ENCODE assay signal across 8 cellular contexts in genomic region chr9:131732636-131733340, GRCh38. TPM values are rescaled to one million over a fixed set of nuclear protein-coding genes. Genes with fewer than 3 reads are reported as not detected.
A peak's percentile ranks its signal among the peaks of the same experiment; 100 is the strongest.
DNase-seq lines count a peak whose midpoint lies in the region; FAIRE-seq and TF ChIP-seq lines count a peak whose summit lies in the region.

No MANE protein-coding gene starts in this region.

- DNase-seq in GM10248 (ENCODE audit: extremely low spot score) (peak; percentile 66), MV-4-11 (lab: John Stamatoyannopoulos, UW) (peak; percentile 88), osteoblast (ENCODE audit: insufficient read length, low spot score, missing footprints) (no peak), A172 (ENCODE audit: low spot score) (no peak), H54 (ENCODE audit: insufficient read length, low spot score) (no peak), kidney tubule cell (ENCODE audit: low spot score) (no peak), NCI-H446 treated with DMSO at 0.1 percent for 48 hours (lab: John Stamatoyannopoulos, UW) (no peak)

- H3K9me3 ChIP-seq in osteoblast (ENCODE audit: low read depth, low read length) = no peaks in the 10 kb centered on the region

- H3K4me1 ChIP-seq in osteoblast (ENCODE audit: insufficient read depth, low read length) = peaks cover 64% of the 10 kb centered on the region

- no peak for FAIRE-seq in H54 (lab: Jason Lieb, UNC)

- H3K27ac Mint-ChIP-seq in brain = peak overlapping the region in 4 of 5 experiments; percentile 13 to 82 (median 64)

- POLR2A ChIA-PET in GM10248 (lab: Yijun Ruan, JAX) = interaction anchor here (0.8 to 2.7 kb wide), 3 partner anchors 8 to 55 kb away, joined by 3 to 7 read pairs (median 6); no protein-coding TSS in a partner anchor

- TF ChIP-seq POLR2A in H54 (IDR thresholded peaks at IDR 0.05; ENCODE audit: low read depth, low read length) = no peak

- no peaks in the 10 kb centered on the region for H3K36me3 ChIP-seq in osteoblast (ENCODE audit: insufficient read depth, low read length)

- H2AFZ ChIP-seq in osteoblast (ENCODE audit: low read length) = no peak overlapping the region

- TF ChIP-seq CTCF in GM10248 (IDR thresholded peaks at IDR 0.05; ENCODE audit: control extremely low read depth, extremely low read depth, low read depth, missing control alignments) = no peak
- no peak for TF ChIP-seq CTCF in brain (conservative IDR thresholded peaks at IDR 0.05)
- no peak for TF ChIP-seq CTCF in osteoblast (IDR thresholded peaks at IDR 0.05; ENCODE audit: extremely low read depth, low read depth, low read length)

- H3K9me3 Mint-ChIP-seq in brain = no peaks in the 10 kb centered on the region

- H3K4me1 Mint-ChIP-seq in brain = peaks cover 91% of the 10 kb centered on the region

- H3K27me3 Mint-ChIP-seq in brain = peaks cover 3% of the 10 kb centered on the region

- no peak overlapping the region for H3K4me3 Mint-ChIP-seq in brain

- peaks cover 75% of the 10 kb centered on the region for H4K20me1 ChIP-seq in osteoblast (ENCODE audit: insufficient read depth, low read length)

- H3K79me2 ChIP-seq in osteoblast (ENCODE audit: insufficient read depth, low read length) = peaks cover 88% of the 10 kb centered on the region

- peak overlapping the region; percentile 3 for H3K4me2 ChIP-seq in osteoblast (ENCODE audit: insufficient read depth, low read length)

- peaks cover 7% of the 10 kb centered on the region for H3K36me3 Mint-ChIP-seq in brain

- H3K4me3 ChIP-seq in osteoblast (ENCODE audit: insufficient read depth, low read length) = no peak overlapping the region

- no peaks in the 10 kb centered on the region for H3K27me3 ChIP-seq in osteoblast (ENCODE audit: insufficient read depth, low read length)

- CTCF ChIA-PET in GM10248 (lab: Yijun Ruan, JAX) = interaction anchor here (1.0 to 8.2 kb wide), 14 partner anchors 9 to 141 kb away, joined by 3 to 84 read pairs (median 5); partner anchors contain the start of gene RAPGEF1

- peak overlapping the region; percentile 1 for H3K27ac ChIP-seq in osteoblast (ENCODE audit: low read depth, low read length)

RNA-seq across cellular contexts. Expression of gene RAPGEF1, which starts 7.1 kb away (rescaled TPM):
- 44.2 TPM for polyA plus RNA-seq in brain (ENCODE audit: insufficient read depth, low read depth, low replicate concordance)
- total RNA-seq in osteoblast = 34.7 and 42.1 TPM in 2 replicates
- total RNA-seq in A172 (2014; rRNA removed; shearing (Covaris generic)) = 20.0 and 40.9 TPM in 2 replicates

Comparison
In these comparisons a context has a peak if more than half of its experiments do, and no peak if none do; other contexts are left out.
1. DNase-seq: peak in GM10248 (single experiment) and MV-4-11 (single experiment); none in osteoblast (single experiment), A172 (single experiment), H54 (single experiment), kidney tubule cell (single experiment) and NCI-H446 treated with DMSO at 0.1 percent for 48 hours (single experiment).